ENCODE assay signal across 32 cellular contexts in genomic region chr13:41627425-41627824, GRCh38.
"Had no signal": no experiment of that assay in that cellular context is flagged by ENCODE, and none has a peak within 500 bp of the region (broad histone marks: within the 10 kb centered on the region; RNA-seq: fewer than 3 reads in every experiment).

No MANE protein-coding gene starts in this region.

- H3K9ac ChIP-seq: parathyroid adenoma had no signal

- H3K36me3 ChIP-seq: ovary, suprapubic skin, tibial artery, transverse colon, upper lobe of right lung, uterus had no signal

- H3K27ac Mint-ChIP-seq: natural killer cell treated with Interleukin-12 subunit alpha and Interleukin-12 subunit beta and Interleukin-15 and Interleukin-18, amount 100 ng/mL, for 72 hours; nephron progenitor cell; progenitor cell of endocrine pancreas; stimulated activated memory B cell treated with anti-CD40 and anti-IgM and Interleukin-4, amounts not matched to agents 10 μg/mL and 1 μg/mL and 100 μg/mL, for 72 hours; stimulated activated naive CD8-positive, alpha-beta T cell treated with anti-CD3 and anti-CD28 coated beads, Interleukin-15, amount 100 ng/mL, for 72 hours; type B pancreatic cell had no signal

- H3K36me3 Mint-ChIP-seq: natural killer cell treated with Interleukin-12 subunit alpha and Interleukin-12 subunit beta and Interleukin-15 and Interleukin-18, amount 100 ng/mL, for 72 hours had no signal

- H3K79me2 ChIP-seq: parathyroid adenoma had no signal

- H3K4me1 Mint-ChIP-seq: nephron progenitor cell; stimulated activated memory B cell treated with anti-CD40 and anti-IgM and Interleukin-4, amounts not matched to agents 10 μg/mL and 1 μg/mL and 100 μg/mL, for 72 hours; stimulated activated naive CD8-positive, alpha-beta T cell treated with anti-CD3 and anti-CD28 coated beads, Interleukin-15, amount 100 ng/mL, for 72 hours had no signal

- H2AFZ ChIP-seq: parathyroid adenoma had no signal

- DNase-seq: naive thymus-derived CD8-positive, alpha-beta T cell; nephron progenitor cell; occipital lobe; ovary; posterior cingulate gyrus; psoas muscle; right cardiac atrium; spleen; stimulated activated CD4-positive, alpha-beta T cell treated with anti-CD3 and anti-CD28 coated beads, Interleukin-12 subunit alpha, Interleukin-12 subunit beta, amount 100 ng/mL, for 4 hours; stimulated activated CD4-positive, alpha-beta T cell treated with anti-CD3 and anti-CD28 coated beads, Interleukin-1b, Interleukin-23, amount 100 ng/mL, for 48 hours; stimulated activated CD4-positive, alpha-beta T cell treated with anti-CD3 and anti-CD28 coated beads, Interleukin-4, amount 100 ng/mL, for 1 hour; stimulated activated CD4-positive, alpha-beta T cell treated with anti-CD3 and anti-CD28 coated beads, Interleukin-4, amount 100 ng/mL, for 4 hours; stimulated activated CD8-positive, alpha-beta memory T cell treated with anti-CD3 and anti-CD28 coated beads, Interleukin-4, amount 100 ng/mL, for 48 hours; stimulated activated naive CD4-positive, alpha-beta T cell; stimulated activated naive CD8-positive, alpha-beta T cell treated with anti-CD3 and anti-CD28 coated beads, Interleukin-15, amount 100 ng/mL, for 72 hours; stimulated activated naive CD8-positive, alpha-beta T cell treated with anti-CD3 and anti-CD28 coated beads, Interleukin-15, Interleukin-2, amounts not matched to agents 100 U/mL and 50 U/mL, for 24 hours; substantia nigra; testis; tibial artery; transverse colon; upper lobe of right lung; uterus had no signal

- H3K9me3 ChIP-seq: ovary, psoas muscle, suprapubic skin, testis, tibial artery, transverse colon, upper lobe of right lung, uterus had no signal

- H3K27ac ChIP-seq: ovary, parathyroid adenoma, psoas muscle, skin epidermis, spleen, suprapubic skin, testis, tibial artery, transverse colon, upper lobe of right lung, uterus had no signal

- H3K4me3 Mint-ChIP-seq: naive thymus-derived CD8-positive, alpha-beta T cell; natural killer cell treated with Interleukin-12 subunit alpha and Interleukin-12 subunit beta and Interleukin-15 and Interleukin-18, amount 100 ng/mL, for 72 hours; nephron progenitor cell; neural crest cell; stimulated activated memory B cell treated with anti-CD40 and anti-IgM and Interleukin-4, amounts not matched to agents 10 μg/mL and 1 μg/mL and 100 μg/mL, for 72 hours; stimulated activated naive CD8-positive, alpha-beta T cell treated with anti-CD3 and anti-CD28 coated beads, Interleukin-15, amount 100 ng/mL, for 72 hours; type B pancreatic cell had no signal

- H3K27me3 Mint-ChIP-seq: naive thymus-derived CD8-positive, alpha-beta T cell; natural killer cell treated with Interleukin-12 subunit alpha and Interleukin-12 subunit beta and Interleukin-15 and Interleukin-18, amount 100 ng/mL, for 72 hours; progenitor cell of endocrine pancreas; stimulated activated memory B cell treated with anti-CD40 and anti-IgM and Interleukin-4, amounts not matched to agents 10 μg/mL and 1 μg/mL and 100 μg/mL, for 72 hours; stimulated activated naive CD8-positive, alpha-beta T cell treated with anti-CD3 and anti-CD28 coated beads, Interleukin-15, amount 100 ng/mL, for 72 hours; type B pancreatic cell had no signal

- H3K27me3 ChIP-seq: ovary, spleen, suprapubic skin, testis, tibial artery, transverse colon, upper lobe of right lung, uterus had no signal

- H3K4me2 ChIP-seq: smooth muscle cell had no signal

- ATAC-seq: naive thymus-derived CD8-positive, alpha-beta T cell; natural killer cell treated with Interleukin-12 subunit alpha and Interleukin-12 subunit beta and Interleukin-15 and Interleukin-18, amount 100 ng/mL, for 72 hours; psoas muscle; right cardiac atrium; sciatic nerve; stimulated activated memory B cell treated with anti-CD40 and anti-IgM and Interleukin-4, amounts not matched to agents 10 μg/mL and 1 μg/mL and 100 μg/mL, for 72 hours; stimulated activated naive CD8-positive, alpha-beta T cell treated with anti-CD3 and anti-CD28 coated beads, Interleukin-15, amount 100 ng/mL, for 72 hours; stimulated activated naive CD8-positive, alpha-beta T cell treated with anti-CD3 and anti-CD28 coated beads, Interleukin-15, Interleukin-2, amounts not matched to agents 100 U/mL and 50 U/mL, for 24 hours; upper lobe of right lung had no signal

- H3K4me3 ChIP-seq: ovary, psoas muscle, skin epidermis, smooth muscle cell, spleen, suprapubic skin, testis, tibial artery, transverse colon, upper lobe of right lung, uterus had no signal

- H3K4me1 ChIP-seq: parathyroid adenoma, psoas muscle, spleen, testis, uterus had no signal
